9 cellular contexts compared by ENCODE assay signal in genomic region chr11:45097721-45098493, GRCh38. TPM values are rescaled to one million over a fixed set of nuclear protein-coding genes. Genes with fewer than 3 reads are reported as not detected.
DNase-seq lines count a peak whose midpoint lies in the region; ATAC-seq and TF ChIP-seq lines count a peak whose summit lies in the region.
"Had no signal": no experiment of that assay in that cellular context is flagged by ENCODE, and none has a peak within 500 bp of the region (broad histone marks: within the 10 kb centered on the region; RNA-seq: fewer than 3 reads in every experiment).

No MANE protein-coding gene starts in this region.

- H3K27me3 ChIP-seq in Caco-2 (replicated peaks; ENCODE audit: control insufficient read depth, insufficient read depth, low read length) (no peaks in the 10 kb centered on the region), MM.1S (replicated peaks; ENCODE audit: insufficient read depth, low read length) (no peaks in the 10 kb centered on the region; the same call in 1 of the 2 replicates), adipocyte (replicated peaks; ENCODE audit: control insufficient read depth, insufficient read depth, low read length) (peaks cover 8% of the 10 kb centered on the region), transverse colon (peaks cover 10% of the 10 kb centered on the region), osteoblast (ENCODE audit: insufficient read depth, low read length) (peaks cover 37% of the 10 kb centered on the region)

- DNase-seq in Caco-2 (peak; percentile 65 to 72), MM.1S (peak; percentile 67), adipocyte (ENCODE audit: low read depth) (peak; percentile 74), iPS-NIHi11 (ENCODE audit: low spot score) (peak; percentile 80), transverse colon (peak; percentile 47), osteoblast (ENCODE audit: insufficient read length, low spot score, missing footprints) (no peak)

- H3K4me2 ChIP-seq in MM.1S (ENCODE audit: low read depth, low read length), result no peak overlapping the region
- H3K4me2 ChIP-seq in osteoblast (ENCODE audit: insufficient read depth, low read length), result no peak overlapping the region

- no peak overlapping the region for H3K27ac Mint-ChIP-seq in Caco-2 (ENCODE audit: unreplicated experiment)

- no peak overlapping the region for H3K4me3 Mint-ChIP-seq in Caco-2 (ENCODE audit: unreplicated experiment)

- H3K9me2 ChIP-seq in MM.1S (replicated peaks; ENCODE audit: insufficient read depth, low read length), result no peaks in the 10 kb centered on the region

- H4K20me1 ChIP-seq in MM.1S (ENCODE audit: insufficient read depth, low read length) (no peaks in the 10 kb centered on the region), osteoblast (ENCODE audit: insufficient read depth, low read length) (no peaks in the 10 kb centered on the region)

- H3K79me2 ChIP-seq in MM.1S (ENCODE audit: low read length) (no peaks in the 10 kb centered on the region), osteoblast (ENCODE audit: insufficient read depth, low read length) (no peaks in the 10 kb centered on the region)

- no TSS peak for BruUV-seq in Caco-2 (replicated peaks; lab: Mats Ljungman, UMichigan)

- H3K9me3 Mint-ChIP-seq in Caco-2 (ENCODE audit: unreplicated experiment), result no peaks in the 10 kb centered on the region

- H3K9me3 ChIP-seq in Caco-2 (no peaks in the 10 kb centered on the region), MM.1S (replicated peaks; ENCODE audit: insufficient read depth, low read length) (no peaks in the 10 kb centered on the region), adipocyte (ENCODE audit: control insufficient read depth, low read length) (no peaks in the 10 kb centered on the region), transverse colon (no peaks in the 10 kb centered on the region), osteoblast (ENCODE audit: low read depth, low read length) (no peaks in the 10 kb centered on the region)
- H3K9me3 ChIP-seq: tibial nerve had no signal

- ATAC-seq in HG02938 (IDR thresholded peaks at IDR 0.05; ENCODE audit: unreplicated experiment) (no peak), GM18517 (IDR thresholded peaks at IDR 0.05; ENCODE audit: unreplicated experiment) (no peak)

- H3K4me3 ChIP-seq in Caco-2 (ENCODE audit: low read depth, low read length) (no peak overlapping the region), MM.1S (ENCODE audit: low read length) (no peak overlapping the region), adipocyte (ENCODE audit: low read length) (no peak overlapping the region), transverse colon (no peak overlapping the region), osteoblast (ENCODE audit: insufficient read depth, low read length) (no peak overlapping the region)
- H3K4me3 ChIP-seq: tibial nerve had no signal

- intact Hi-C loops in Caco-2 (cut with micrococcal nuclease; ENCODE audit: unreplicated experiment) (no loop called here), transverse colon (cut with DNase I; ENCODE audit: low total_unique reads) (loop anchor here (1.0 to 10.0 kb wide), 2 partner anchors 19 to 493 kb away; no protein-coding TSS in a partner anchor)

- WGBS in transverse colon (ENCODE audit: low coverage in 1 of 2), 2 donors, result 51 to 82% methylated on average over 4 to 9 of the region's 10 CpGs

- no peaks in the 10 kb centered on the region for H3F3A ChIP-seq in MM.1S (ENCODE audit: insufficient read depth, low read length)

- TF ChIP-seq EP300 in transverse colon (IDR thresholded peaks at IDR 0.05; ENCODE audit: low read depth), result no peak

- H3K4me1 Mint-ChIP-seq in Caco-2 (ENCODE audit: low read depth, unreplicated experiment), result no peaks in the 10 kb centered on the region

- H3K27ac ChIP-seq in MM.1S (ENCODE audit: low read length), result no peak overlapping the region
- no peak overlapping the region for H3K27ac ChIP-seq in transverse colon
- no peak overlapping the region for H3K27ac ChIP-seq in osteoblast (ENCODE audit: low read depth, low read length)
- H3K27ac ChIP-seq: tibial nerve had no signal

- POLR2A ChIA-PET in Caco-2 (lab: Charles Lee), result no interaction called here

- no peak for TF ChIP-seq POLR2A in transverse colon (IDR thresholded peaks at IDR 0.05)

- H3K36me3 Mint-ChIP-seq in Caco-2 (ENCODE audit: insufficient read depth, unreplicated experiment), result no peaks in the 10 kb centered on the region

- H3K9ac ChIP-seq in MM.1S (ENCODE audit: low read length) (no peak overlapping the region), adipocyte (ENCODE audit: low read length) (no peak overlapping the region)

- in situ Hi-C loops in transverse colon (cut with MboI; ENCODE audit: low pct_ligation_motif_present in 1 of 4, low pct_unique_long_range_greater_than_20kb in 1 of 4, low sequenced_read_pairs in 3 of 4), result loop anchor here in 1 of 4 donors (25.0 kb wide), 1 partner anchor 536 kb away; the partner anchor contains the start of gene CD82

- peaks cover 25% of the 10 kb centered on the region for H3K27me3 Mint-ChIP-seq in Caco-2 (ENCODE audit: insufficient read depth, unreplicated experiment)

- TF ChIP-seq CTCF in Caco-2 (IDR thresholded peaks at IDR 0.05; ENCODE audit: insufficient read depth in 1 of 2, low read depth in 1 of 2, low read length in 1 of 2, severe bottlenecking in 1 of 2, unreplicated experiment in 1 of 2) (no peak), MM.1S (IDR thresholded peaks at IDR 0.05; ENCODE audit: low read length) (no peak), transverse colon (IDR thresholded peaks at IDR 0.05) (no peak), osteoblast (IDR thresholded peaks at IDR 0.05; ENCODE audit: extremely low read depth, low read depth, low read length) (no peak)

- CTCF ChIA-PET in Caco-2 (lab: Charles Lee), result interaction anchor here (0.6 to 1.9 kb wide), 4 partner anchors 13 to 674 kb away, joined by 3 to 7 read pairs (median 4); no protein-coding TSS in a partner anchor

- H3K36me3 ChIP-seq in Caco-2 (ENCODE audit: control insufficient read depth, insufficient read depth, low read length) (no peaks in the 10 kb centered on the region), MM.1S (replicated peaks; ENCODE audit: insufficient read depth, low read length) (no peaks in the 10 kb centered on the region), adipocyte (ENCODE audit: control insufficient read depth, insufficient read depth, low read length, severe bottlenecking) (no peaks in the 10 kb centered on the region), transverse colon (no peaks in the 10 kb centered on the region), osteoblast (ENCODE audit: insufficient read depth, low read length) (no peaks in the 10 kb centered on the region)
- H3K36me3 ChIP-seq: tibial nerve had no signal

- H3K4me1 ChIP-seq in Caco-2 (peaks cover 3% of the 10 kb centered on the region; the same call in 1 of the 2 replicates), MM.1S (ENCODE audit: low read length) (peaks cover 6% of the 10 kb centered on the region), adipocyte (ENCODE audit: control insufficient read depth, insufficient read depth, low read length) (peaks cover 25% of the 10 kb centered on the region), transverse colon (peaks cover 0 to 7% (median 0%) of the 10 kb centered on the region in 4 donors), osteoblast (ENCODE audit: insufficient read depth, low read length) (peaks cover 19% of the 10 kb centered on the region)

- H2AFZ ChIP-seq in MM.1S (ENCODE audit: low read length), result no peak overlapping the region
- no peak overlapping the region for H2AFZ ChIP-seq in osteoblast (ENCODE audit: low read length)

RNA-seq across cellular contexts. Expression of gene PRDM11, which starts 48.5 kb away (rescaled TPM):
- total RNA-seq in Caco-2 (2022), result 11.8 and 12.5 TPM in 2 replicates
- 10 to 100 TPM in 1 of 4 donors, 1 to 10 TPM in 3; 5.0 to 11.2 (median 7.9) TPM for total RNA-seq in transverse colon
- total RNA-seq in osteoblast, result 5.4 and 6.8 TPM in 2 replicates
